ENCODE assay signal across 14 cellular contexts in the genomic region with DNA sequence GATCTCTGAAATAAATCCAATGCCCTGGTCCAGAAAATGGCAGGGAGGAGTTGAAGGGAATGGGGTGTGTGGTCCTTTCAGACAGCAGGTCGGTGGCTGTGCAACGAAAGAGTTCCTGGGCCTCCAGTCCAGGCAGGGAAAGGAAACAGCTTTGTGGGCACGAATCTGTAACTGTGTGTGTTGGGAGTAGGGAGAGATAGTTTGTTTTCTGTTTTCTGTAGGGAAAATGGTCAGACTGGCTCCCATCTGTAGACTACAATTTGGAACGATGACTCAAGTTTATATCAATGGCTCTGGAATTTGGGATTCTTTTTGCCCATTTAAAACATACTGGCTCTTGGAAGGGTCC. TPM values are rescaled to one million over a fixed set of nuclear protein-coding genes. Genes with fewer than 3 reads are reported as not detected.
DNase-seq lines count a peak whose midpoint lies in the region; ATAC-seq and TF ChIP-seq lines count a peak whose summit lies in the region.
"Had no signal": no experiment of that assay in that cellular context is flagged by ENCODE, and none has a peak within 500 bp of the region (broad histone marks: within the 10 kb centered on the region; RNA-seq: fewer than 3 reads in every experiment).

No MANE protein-coding gene starts in this region.

- DNase-seq in NCI-H1105 treated with DMSO at 0.1 percent for 48 hours (lab: John Stamatoyannopoulos, UW), result peak; percentile 45
- DNase-seq in NCI-H1105 (lab: John Stamatoyannopoulos, UW), result no peak
- DNase-seq in fibroblast of mammary gland (ENCODE audit: low read depth), result peak; percentile 83
- no peak for DNase-seq in NCI-H748 treated with DMSO at 0.1 percent for 48 hours (lab: John Stamatoyannopoulos, UW)
- DNase-seq in NCI-H510A treated with DMSO at 0.1 percent for 48 hours (lab: John Stamatoyannopoulos, UW), result no peak
- no peak for DNase-seq in activated CD8-positive, alpha-beta T cell treated with anti-CD3 and anti-CD28 coated beads for 36 hours
- DNase-seq: amniotic stem cell, kidney glomerular epithelial cell had no signal

- no peaks in the 10 kb centered on the region for H3K9me2 ChIP-seq in Loucy (replicated peaks; ENCODE audit: low read depth, low read length)

- peak overlapping the region; percentile 98 for H3K4me2 ChIP-seq in Loucy (ENCODE audit: low read depth, low read length, poor library complexity, severe bottlenecking)

- intact Hi-C loops in activated CD8-positive, alpha-beta T cell treated with anti-CD3 and anti-CD28 coated beads for 36 hours (cut with micrococcal nuclease), result loop anchor here (5.0 kb wide), 1 partner anchor 34 kb away; a partner anchor contains a TSS

- H3K4me3 Mint-ChIP-seq in activated CD8-positive, alpha-beta T cell treated with anti-CD3 and anti-CD28 coated beads for 36 hours, result no peak overlapping the region

- no peak overlapping the region for H2AFZ ChIP-seq in Loucy (ENCODE audit: low read length)

- no peak overlapping the region for H3K27ac Mint-ChIP-seq in activated CD8-positive, alpha-beta T cell treated with anti-CD3 and anti-CD28 coated beads for 36 hours

- H3K4me1 ChIP-seq in Loucy (ENCODE audit: insufficient read depth, low read length, poor library complexity, severe bottlenecking) (peaks cover 10% of the 10 kb centered on the region), skeletal muscle tissue (ENCODE audit: control insufficient read depth in 3 of 3, insufficient read depth in 3 of 3, low read length in 3 of 3) (peaks cover 50 to 70% (median 50%) of the 10 kb centered on the region in 3 donors)

- H3K9me3 Mint-ChIP-seq in activated CD8-positive, alpha-beta T cell treated with anti-CD3 and anti-CD28 coated beads for 36 hours, result no peaks in the 10 kb centered on the region

- H3F3A ChIP-seq in Loucy (ENCODE audit: low read depth), result peaks cover 7% of the 10 kb centered on the region; the same call in 1 of the 2 replicates

- CTCF ChIA-PET in activated CD8-positive, alpha-beta T cell treated with anti-CD3 and anti-CD28 coated beads for 36 hours (lab: Charles Lee), result interaction anchor here (1.1 to 1.7 kb wide), 5 partner anchors 12 to 28 kb away, joined by 3 to 7 read pairs (median 5); no protein-coding TSS in a partner anchor

- H3K27ac ChIP-seq in skeletal muscle tissue (ENCODE audit: low read depth, low read length), result peak overlapping the region; percentile 92
- H3K27ac ChIP-seq: pancreas, upper lobe of right lung had no signal

- TF ChIP-seq CTCF in Loucy (conservative IDR thresholded peaks at IDR 0.05; ENCODE audit: low read length), result no peak
- no peak for TF ChIP-seq CTCF in fibroblast of mammary gland (conservative IDR thresholded peaks at IDR 0.05; ENCODE audit: control insufficient read depth, insufficient read depth, low read depth, low read length)
- no peak for TF ChIP-seq CTCF in activated CD8-positive, alpha-beta T cell treated with anti-CD3 and anti-CD28 coated beads for 36 hours (IDR thresholded peaks at IDR 0.05)

- peaks cover 38% of the 10 kb centered on the region for H3K4me1 Mint-ChIP-seq in activated CD8-positive, alpha-beta T cell treated with anti-CD3 and anti-CD28 coated beads for 36 hours (ENCODE audit: low read depth)

- H3K36me3 Mint-ChIP-seq in activated CD8-positive, alpha-beta T cell treated with anti-CD3 and anti-CD28 coated beads for 36 hours (ENCODE audit: low read depth), result no peaks in the 10 kb centered on the region

- H3K9me3 ChIP-seq in Loucy (ENCODE audit: insufficient read depth, low read depth, low read length) (no peaks in the 10 kb centered on the region), skeletal muscle tissue (ENCODE audit: control insufficient read depth in 3 of 3, low read length in 3 of 3) (no peaks in the 10 kb centered on the region)
- H3K9me3 ChIP-seq: pancreas, upper lobe of right lung had no signal

- peaks cover 64% of the 10 kb centered on the region for H3K36me3 ChIP-seq in Loucy (ENCODE audit: insufficient read depth, low read length)
- peaks cover 0 to 6% (median 0%) of the 10 kb centered on the region in 3 donors for H3K36me3 ChIP-seq in skeletal muscle tissue (ENCODE audit: control insufficient read depth in 3 of 3, insufficient read depth in 3 of 3, low read length in 3 of 3)
- H3K36me3 ChIP-seq: pancreas, upper lobe of right lung had no signal

- ATAC-seq in activated CD8-positive, alpha-beta T cell treated with anti-CD3 and anti-CD28 coated beads for 36 hours, result no peak
- ATAC-seq: pancreas, upper lobe of right lung had no signal

- peaks cover 96% of the 10 kb centered on the region for H3K79me2 ChIP-seq in Loucy (ENCODE audit: insufficient read depth, low read length)

- peaks cover 83% of the 10 kb centered on the region for H3K27me3 Mint-ChIP-seq in activated CD8-positive, alpha-beta T cell treated with anti-CD3 and anti-CD28 coated beads for 36 hours

- H3K27me3 ChIP-seq in Loucy (ENCODE audit: insufficient read depth, low read length, poor library complexity, severe bottlenecking), result peaks cover 72% of the 10 kb centered on the region
- peaks cover 3 to 4% (median 3%) of the 10 kb centered on the region in 3 donors for H3K27me3 ChIP-seq in skeletal muscle tissue (ENCODE audit: control insufficient read depth in 3 of 3, insufficient read depth in 3 of 3, low read length in 3 of 3)

- peak overlapping the region; percentile 94 for H3K4me3 ChIP-seq in Loucy (ENCODE audit: low read length, poor library complexity, severe bottlenecking)
- H3K4me3 ChIP-seq in fibroblast of mammary gland (ENCODE audit: control insufficient read depth, low read depth, low read length), result peak overlapping the region; percentile 60
- peak overlapping the region; percentile 90 to 93 (median 92) for H3K4me3 ChIP-seq in skeletal muscle tissue (ENCODE audit: low read length in 3 of 3)
- H3K4me3 ChIP-seq: pancreas, upper lobe of right lung had no signal

- peaks cover 71% of the 10 kb centered on the region for H4K20me1 ChIP-seq in Loucy (ENCODE audit: insufficient read depth, low read length, poor library complexity, severe bottlenecking)

- peak overlapping the region; percentile 99 for H3K9ac ChIP-seq in Loucy (ENCODE audit: low read depth, low read length, poor library complexity, severe bottlenecking)
- peak overlapping the region; percentile 89 to 97 (median 93) for H3K9ac ChIP-seq in skeletal muscle tissue (ENCODE audit: low read depth in 1 of 3, low read length in 3 of 3)

- POLR2A ChIA-PET in activated CD8-positive, alpha-beta T cell treated with anti-CD3 and anti-CD28 coated beads for 36 hours (lab: Charles Lee), result no interaction called here

RNA-seq across cellular contexts. Expression of a gene that starts 2.6 kb away (rescaled TPM):
- 7.8 TPM for total RNA-seq in skeletal muscle tissue
- total RNA-seq in activated CD8-positive, alpha-beta T cell treated with anti-CD3 and anti-CD28 coated beads for 36 hours, result not detected
- total RNA-seq: SK-MEL-5 had no signal

RNA-seq across cellular contexts. Expression of a gene that starts 6.2 kb away (rescaled TPM):
- total RNA-seq in skeletal muscle tissue, result 13.6 TPM
- total RNA-seq in activated CD8-positive, alpha-beta T cell treated with anti-CD3 and anti-CD28 coated beads for 36 hours, result not detected
- total RNA-seq: SK-MEL-5 had no signal

RNA-seq across cellular contexts. Expression of a gene that starts 11.4 kb away (rescaled TPM):
- 1.6 TPM for total RNA-seq in skeletal muscle tissue
- total RNA-seq in activated CD8-positive, alpha-beta T cell treated with anti-CD3 and anti-CD28 coated beads for 36 hours, result not detected
- total RNA-seq: A172, SK-MEL-5 had no signal

RNA-seq across cellular contexts. Expression of a gene that starts 15.5 kb away (rescaled TPM):
- 3.7 TPM for total RNA-seq in skeletal muscle tissue
- total RNA-seq in activated CD8-positive, alpha-beta T cell treated with anti-CD3 and anti-CD28 coated beads for 36 hours, result not detected

RNA-seq across cellular contexts. Expression of a gene that starts 17.1 kb away (rescaled TPM):
- 2.1 TPM for total RNA-seq in skeletal muscle tissue
- under 1 TPM; 0.13 to 0.18 TPM for total RNA-seq in activated CD8-positive, alpha-beta T cell treated with anti-CD3 and anti-CD28 coated beads for 36 hours
- total RNA-seq: pancreas, upper lobe of right lung had no signal

Comparison
In these comparisons a context has a peak if more than half of its experiments do, and no peak if none do; other contexts are left out.
1. DNase-seq: peak in NCI-H1105 treated with DMSO at 0.1 percent for 48 hours (single experiment) and fibroblast of mammary gland (single experiment); none in NCI-H1105 (single experiment), NCI-H748 treated with DMSO at 0.1 percent for 48 hours (single experiment), NCI-H510A treated with DMSO at 0.1 percent for 48 hours (single experiment) and activated CD8-positive, alpha-beta T cell treated with anti-CD3 and anti-CD28 coated beads for 36 hours (single experiment).
2. RNA of a gene that starts 6.2 kb away (total RNA-seq): 13.6 TPM in skeletal muscle tissue (single experiment); not detected in activated CD8-positive, alpha-beta T cell treated with anti-CD3 and anti-CD28 coated beads for 36 hours; every median in the first group is over 10 times any median in the second.
3. Peak in every context shown above with its lines, with median percentiles within 50 percentile points of each other: H3K4me3 ChIP-seq.